29 cellular contexts compared by ENCODE assay signal in genomic region chr22:29130490-29130889, GRCh38. TPM values are rescaled to one million over a fixed set of nuclear protein-coding genes. Genes with fewer than 3 reads are reported as not detected.
A peak's percentile ranks its signal among the peaks of the same experiment; 100 is the strongest.
DNase-seq lines count a peak whose midpoint lies in the region; ATAC-seq and TF ChIP-seq lines count a peak whose summit lies in the region.
"Had no signal": no experiment of that assay in that cellular context is flagged by ENCODE, and none has a peak within 500 bp of the region (broad histone marks: within the 10 kb centered on the region; RNA-seq: fewer than 3 reads in every experiment).

No MANE protein-coding gene starts in this region.

- no peak for ATAC-seq in activated CD8-positive, alpha-beta memory T cell treated with anti-CD3 and anti-CD28 coated beads, Interleukin-2, amount 10 ng/mL, durations not matched to agents 7 days and 5 days
- ATAC-seq in psoas muscle = peak in 2 of 4 donors; percentile 48 to 66
- no peak for ATAC-seq in GM19467 (IDR thresholded peaks at IDR 0.05; ENCODE audit: unreplicated experiment)

- no peak overlapping the region for H3K4me3 ChIP-seq in AG10803 (ENCODE audit: low read length)
- H3K4me3 ChIP-seq in psoas muscle = no peak overlapping the region
- H3K4me3 ChIP-seq: BLaER1, HAP-1, MG63, SK-N-MC had no signal

- H3K36me3 Mint-ChIP-seq in activated CD8-positive, alpha-beta memory T cell treated with anti-CD3 and anti-CD28 coated beads, Interleukin-2, amount 10 ng/mL, durations not matched to agents 7 days and 5 days = peaks cover 2% of the 10 kb centered on the region
- H3K36me3 Mint-ChIP-seq: CD4-positive, CD25-positive, alpha-beta regulatory T cell had no signal

- H3K27ac ChIP-seq in psoas muscle = peak overlapping the region; percentile 27
- H3K27ac ChIP-seq: BLaER1, RWPE1, SK-N-MC had no signal

- no peaks in the 10 kb centered on the region for H3K9me3 Mint-ChIP-seq in activated CD8-positive, alpha-beta memory T cell treated with anti-CD3 and anti-CD28 coated beads, Interleukin-2, amount 10 ng/mL, durations not matched to agents 7 days and 5 days (ENCODE audit: low read depth)
- H3K9me3 Mint-ChIP-seq: CD4-positive, CD25-positive, alpha-beta regulatory T cell; HFFc6 had no signal

- no peak overlapping the region for H3K27ac Mint-ChIP-seq in activated CD8-positive, alpha-beta memory T cell treated with anti-CD3 and anti-CD28 coated beads, Interleukin-2, amount 10 ng/mL, durations not matched to agents 7 days and 5 days
- H3K27ac Mint-ChIP-seq: CD4-positive, CD25-positive, alpha-beta regulatory T cell; HFFc6 had no signal

- peaks cover 17% of the 10 kb centered on the region for H3K4me1 Mint-ChIP-seq in activated CD8-positive, alpha-beta memory T cell treated with anti-CD3 and anti-CD28 coated beads, Interleukin-2, amount 10 ng/mL, durations not matched to agents 7 days and 5 days
- H3K4me1 Mint-ChIP-seq: CD4-positive, CD25-positive, alpha-beta regulatory T cell had no signal

- CTCF ChIA-PET in activated CD8-positive, alpha-beta memory T cell treated with anti-CD3 and anti-CD28 coated beads, Interleukin-2, amount 10 ng/mL, durations not matched to agents 7 days and 5 days (lab: Charles Lee) = interaction anchor here (1.1 kb wide), 1 partner anchor 8 kb away, joined by 3 read pairs; no protein-coding TSS in a partner anchor

- no peaks in the 10 kb centered on the region for H3K9me3 ChIP-seq in psoas muscle
- H3K9me3 ChIP-seq: HAP-1, MG63 had no signal

- intact Hi-C loops in psoas muscle (cut with DNase I) = no loop called here

- H3K4me3 Mint-ChIP-seq in activated CD8-positive, alpha-beta memory T cell treated with anti-CD3 and anti-CD28 coated beads, Interleukin-2, amount 10 ng/mL, durations not matched to agents 7 days and 5 days = no peak overlapping the region
- H3K4me3 Mint-ChIP-seq: CD4-positive, CD25-positive, alpha-beta regulatory T cell; HFFc6 had no signal

- in situ Hi-C loops in SK-MEL-5 (cut with HindIII; ENCODE audit: low pct_unique_long_range_greater_than_20kb, low sequenced_read_pairs) = no loop called here

- 56 to 70% (median 59%) methylated on average over 4 of the region's 4 CpGs for WGBS in psoas muscle, 3 donors

- H3K27me3 ChIP-seq in psoas muscle (ENCODE audit: insufficient read depth in 3 of 3, low read length in 2 of 3) = no peaks in the 10 kb centered on the region
- H3K27me3 ChIP-seq: MG63 had no signal

- H3K27me3 Mint-ChIP-seq in activated CD8-positive, alpha-beta memory T cell treated with anti-CD3 and anti-CD28 coated beads, Interleukin-2, amount 10 ng/mL, durations not matched to agents 7 days and 5 days = peaks cover 33% of the 10 kb centered on the region

- H3K4me1 ChIP-seq in psoas muscle = peaks cover 6% of the 10 kb centered on the region
- H3K4me1 ChIP-seq: BLaER1, HAP-1 had no signal

- DNase-seq in activated CD8-positive, alpha-beta memory T cell treated with anti-CD3 and anti-CD28 coated beads, Interleukin-2, amount 10 ng/mL, durations not matched to agents 7 days and 5 days = peak; percentile 15
- DNase-seq in activated CD8-positive, alpha-beta memory T cell treated with anti-CD3 and anti-CD28 coated beads, Interleukin-2, amount 50 U/mL, for 4 hours = no peak
- DNase-seq in AG10803 (ENCODE audit: low read depth) (peak; percentile 21), SK-MEL-5 (ENCODE audit: low read depth, low spot score) (peak; percentile 22), psoas muscle (no peak), SKM-1 (lab: John Stamatoyannopoulos, UW; ENCODE audit: unreplicated experiment) (no peak), NCI-H510A (lab: John Stamatoyannopoulos, UW) (no peak)
- DNase-seq: 8988T; ACHN; CD4-positive, CD25-positive, alpha-beta regulatory T cell; DMS153; DND-41; GOT3; HFFc6; IMR-90; KG1; MG63; NCI-H1105 treated with DMSO at 0.1 percent for 48 hours; NCI-H146; NCI-H1930; NCI-H2107; NCI-H446; NCI-H526; SHP77 treated with DMSO at 0.1 percent for 48 hours had no signal

- TF ChIP-seq CTCF in AG10803 (conservative IDR thresholded peaks at IDR 0.05; ENCODE audit: low read length) (no peak), psoas muscle (IDR thresholded peaks at IDR 0.05) (no peak)

- peaks cover 0 to 18% of the 10 kb centered on the region in 2 donors for H3K36me3 ChIP-seq in psoas muscle (ENCODE audit: insufficient read depth in 1 of 2, low read depth in 1 of 2)
- H3K36me3 ChIP-seq: BLaER1, MG63 had no signal

RNA-seq across cellular contexts. Expression of gene KREMEN1, which starts 57.7 kb away (rescaled TPM):
- total RNA-seq in activated CD8-positive, alpha-beta memory T cell treated with anti-CD3 and anti-CD28 coated beads, Interleukin-2, amount 10 ng/mL, durations not matched to agents 7 days and 5 days = under 1 TPM; 0.09 to 0.47 TPM
- total RNA-seq in SK-MEL-5 (2014; rRNA removed; shearing (Covaris generic)) = 23.0 and 23.5 TPM in 2 replicates
- polyA plus RNA-seq in SK-MEL-5 (2015; cell fraction: cytosol; rRNA removed) = 48.7 and 64.4 TPM in 2 replicates
- polyA plus RNA-seq in SK-MEL-5 (2015; cell fraction: nucleus; rRNA removed) = 9.2 and 14.5 TPM in 2 replicates
- total RNA-seq in psoas muscle = 10 to 100 TPM; 17.5 to 68.2 (median 38.0) TPM
- 10 to 100 TPM in 1 of 3 donors, 1 to 10 TPM in 2; 7.7 to 13.9 (median 8.8) TPM for polyA plus RNA-seq in psoas muscle
- polyA plus RNA-seq: CD4-positive, CD25-positive, alpha-beta regulatory T cell had no signal

Comparison
In these comparisons a context has a peak if more than half of its experiments do, and no peak if none do; other contexts are left out.
1. DNase-seq: peak in activated CD8-positive, alpha-beta memory T cell treated with anti-CD3 and anti-CD28 coated beads, Interleukin-2, amount 10 ng/mL, durations not matched to agents 7 days and 5 days (single experiment), AG10803 (single experiment) and SK-MEL-5 (single experiment); none in activated CD8-positive, alpha-beta memory T cell treated with anti-CD3 and anti-CD28 coated beads, Interleukin-2, amount 50 U/mL, for 4 hours (single experiment), psoas muscle (0 of 2), SKM-1 (single experiment) and NCI-H510A (single experiment).
2. RNA of gene KREMEN1, which starts 57.7 kb away (total RNA-seq): 17.5 to 68.2 TPM in psoas muscle and 23.0 to 23.5 TPM in SK-MEL-5; 0.09 to 0.47 TPM in activated CD8-positive, alpha-beta memory T cell treated with anti-CD3 and anti-CD28 coated beads, Interleukin-2, amount 10 ng/mL, durations not matched to agents 7 days and 5 days; every median in the first group is over 10 times any median in the second.